ENCODE assay signal across 9 cellular contexts in the genomic region with DNA sequence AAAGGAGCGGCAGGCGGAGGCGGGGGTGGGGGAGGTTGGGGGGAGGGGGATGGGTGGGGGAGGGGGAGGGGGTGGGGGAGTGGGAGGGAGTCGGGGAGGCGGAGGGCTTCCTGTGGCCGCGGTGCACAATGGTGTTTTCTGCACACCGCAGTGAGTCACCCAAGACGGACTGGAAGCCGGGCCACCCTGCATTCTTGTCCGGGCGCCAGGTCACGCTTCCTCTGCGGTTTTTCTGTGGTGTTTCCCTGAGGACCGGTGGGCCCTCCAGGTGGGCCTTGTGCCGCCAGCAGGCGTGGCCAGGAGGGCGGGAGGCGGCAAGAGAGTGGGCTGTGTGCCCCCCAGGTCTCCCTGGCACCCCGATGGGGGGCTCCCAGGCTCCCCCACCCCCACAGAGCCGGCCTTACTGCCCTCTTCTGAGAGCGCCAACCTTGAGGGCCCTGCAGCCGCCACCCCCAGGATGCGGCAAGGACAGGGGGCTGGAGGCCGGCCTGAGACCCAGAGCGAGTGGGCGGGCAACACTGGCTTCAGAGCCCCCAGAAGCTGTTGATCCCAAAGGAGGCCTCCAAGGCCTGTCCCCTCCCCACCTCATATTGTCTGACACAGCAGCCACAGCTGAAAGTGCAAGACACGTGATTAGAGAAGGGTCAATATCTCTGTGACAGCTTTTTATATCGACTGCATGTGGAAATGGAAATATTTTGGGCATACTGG. TPM values are rescaled to one million over a fixed set of nuclear protein-coding genes. Genes with fewer than 3 reads are reported as not detected.
DNase-seq lines count a peak whose midpoint lies in the region; ATAC-seq and TF ChIP-seq lines count a peak whose summit lies in the region.
"Had no signal": no experiment of that assay in that cellular context is flagged by ENCODE, and none has a peak within 500 bp of the region (broad histone marks: within the 10 kb centered on the region; RNA-seq: fewer than 3 reads in every experiment).

No MANE protein-coding gene starts in this region.

- ATAC-seq in GM21526 (IDR thresholded peaks at IDR 0.05; ENCODE audit: low FRiP score, unreplicated experiment) (no peak), HG02763 (IDR thresholded peaks at IDR 0.05; ENCODE audit: unreplicated experiment) (no peak)
- ATAC-seq: naive thymus-derived CD8-positive, alpha-beta T cell had no signal

- H3K9me3 Mint-ChIP-seq in immature natural killer cell = no peaks in the 10 kb centered on the region
- H3K9me3 Mint-ChIP-seq: naive thymus-derived CD8-positive, alpha-beta T cell had no signal

- H3K4me3 Mint-ChIP-seq in immature natural killer cell = peak overlapping the region; percentile 33 to 61 (median 53)

- H3K36me3 Mint-ChIP-seq in immature natural killer cell = no peaks in the 10 kb centered on the region
- H3K36me3 Mint-ChIP-seq: naive thymus-derived CD8-positive, alpha-beta T cell had no signal

- TF ChIP-seq CTCF in GM13977 (IDR thresholded peaks at IDR 0.05; ENCODE audit: extremely low read depth, insufficient read depth, missing control alignments) = no peak

- DNase-seq in GM13977 (ENCODE audit: low spot score) (peak; percentile 87), LoVo (ENCODE audit: low spot score) (peak; percentile 74), immature natural killer cell (peak; percentile 57 to 74 (median 70)), COLO668 (lab: John Stamatoyannopoulos, UW; ENCODE audit: unreplicated experiment) (no peak)
- DNase-seq in activated gamma-delta T cell treated with anti-CD3 and anti-CD28 coated beads, Interleukin-2, amount 50 U/mL, for 16 hours (ENCODE audit: low read depth) = peak; percentile 31
- peak; percentile 54 to 55 for DNase-seq in stimulated activated CD8-positive, alpha-beta memory T cell treated with anti-CD3 and anti-CD28 coated beads, Interleukin-7, amount 100 ng/mL, for 48 hours (ENCODE audit: extremely low read depth in 1 of 2, low read depth in 1 of 2)

- peaks cover 0 to 3% (median 3%) of the 10 kb centered on the region in 3 donors for H3K27me3 Mint-ChIP-seq in immature natural killer cell (ENCODE audit: low read depth in 3 of 3)

- in situ Hi-C loops in GM13977 (cut with MboI; ENCODE audit: low pct_unique_long_range_greater_than_20kb, low sequenced_read_pairs, unreplicated experiment) = no loop called here

- H3K27ac Mint-ChIP-seq in immature natural killer cell = peak overlapping the region in 3 of 6 donors; percentile 55 to 74 (median 55)

- H3K4me1 Mint-ChIP-seq in immature natural killer cell = peaks cover 25 to 39% of the 10 kb centered on the region in 2 donors

RNA-seq across cellular contexts. Expression of gene EXD3, which starts 11.1 kb away (rescaled TPM):
- 1 to 10 TPM; 1.6 to 6.3 (median 4.3) TPM for polyA plus RNA-seq in immature natural killer cell

RNA-seq across cellular contexts. Expression of gene NOXA1, which starts 11.4 kb away (rescaled TPM):
- 1 to 10 TPM; 1.2 to 2.1 (median 1.4) TPM for polyA plus RNA-seq in immature natural killer cell

RNA-seq across cellular contexts. Expression of gene ENTPD8, which starts 29.3 kb away (rescaled TPM):
- polyA plus RNA-seq in immature natural killer cell = not detected
- polyA plus RNA-seq: naive thymus-derived CD8-positive, alpha-beta T cell had no signal

RNA-seq across cellular contexts. Expression of gene NSMF, which starts 47.3 kb away (rescaled TPM):
- 10 to 100 TPM in 1 of 3 donors, 1 to 10 TPM in 2; 9.4 to 14.3 (median 9.6) TPM for polyA plus RNA-seq in immature natural killer cell
